1 cellular context compared by ENCODE assay signal in genomic region chr5:40828021-40828631, GRCh38.
TF ChIP-seq lines count a peak whose summit lies in the region.

No MANE protein-coding gene starts in this region.

TF ChIP-seq in HepG2, 621 proteins besides CTCF, POLR2A, EP300 and RAD21:
- TF ChIP-seq BRF2 (CRISPR knock-in tag; IDR thresholded peaks at IDR 0.05) (no peak), ZUFSP (CRISPR knock-in tag; IDR thresholded peaks at IDR 0.05; ENCODE audit: borderline replicate concordance) (no peak), SNRNP70 (IDR thresholded peaks at IDR 0.05; ENCODE audit: low read depth, low read length) (no peak), GATAD2A (CRISPR knock-in tag; IDR thresholded peaks at IDR 0.05) (no peak), ZNF598 (CRISPR knock-in tag; IDR thresholded peaks at IDR 0.05; ENCODE audit: borderline replicate concordance) (no peak), POLR2AphosphoS5 (IDR thresholded peaks at IDR 0.05; ENCODE audit: low read depth, low read length) (peak; percentile 24; the same call in 1 of the 2 replicates), GPN1 (CRISPR knock-in tag; IDR thresholded peaks at IDR 0.05; ENCODE audit: borderline replicate concordance) (no peak), DRAP1 (CRISPR knock-in tag; IDR thresholded peaks at IDR 0.05) (no peak), ZBTB34 (CRISPR knock-in tag; IDR thresholded peaks at IDR 0.05) (no peak), ZNF235 (CRISPR knock-in tag; IDR thresholded peaks at IDR 0.05; ENCODE audit: borderline replicate concordance) (no peak), MBD4 (IDR thresholded peaks at IDR 0.05; ENCODE audit: borderline replicate concordance, low read length) (0 out of 2 replicates have a peak, but pooled peaks have one; percentile 25), ZNF720 (CRISPR knock-in tag; IDR thresholded peaks at IDR 0.05) (no peak), KDM5B (CRISPR knock-in tag; IDR thresholded peaks at IDR 0.05; ENCODE audit: borderline replicate concordance) (no peak), ZNF609 (CRISPR knock-in tag; IDR thresholded peaks at IDR 0.05; ENCODE audit: borderline replicate concordance) (no peak), RBM22 (optimal IDR thresholded peaks at IDR 0.05; ENCODE audit: low read length) (peak; percentile 17), MXD1 (CRISPR knock-in tag; IDR thresholded peaks at IDR 0.05) (no peak), IKZF4 (CRISPR knock-in tag; IDR thresholded peaks at IDR 0.05; ENCODE audit: borderline replicate concordance, low read depth, not compliant biosample characterization) (no peak), RBFOX2 (IDR thresholded peaks at IDR 0.05; ENCODE audit: low read depth, low read length) (peak; percentile 60), CAMTA2 (CRISPR knock-in tag; IDR thresholded peaks at IDR 0.05; ENCODE audit: borderline replicate concordance) (no peak), KAT8 (CRISPR knock-in tag; IDR thresholded peaks at IDR 0.05) (no peak), ZNF766 (CRISPR knock-in tag; IDR thresholded peaks at IDR 0.05; ENCODE audit: borderline replicate concordance) (no peak), ZNF550 (CRISPR knock-in tag; IDR thresholded peaks at IDR 0.05; ENCODE audit: borderline replicate concordance) (no peak), ZSCAN30 (CRISPR knock-in tag; IDR thresholded peaks at IDR 0.05) (no peak), ZNF3 (CRISPR knock-in tag; IDR thresholded peaks at IDR 0.05) (no peak), YEATS4 (CRISPR knock-in tag; IDR thresholded peaks at IDR 0.05; ENCODE audit: borderline replicate concordance) (no peak), ZFP36L2 (CRISPR knock-in tag; IDR thresholded peaks at IDR 0.05) (no peak), ARNTL (CRISPR knock-in tag; IDR thresholded peaks at IDR 0.05) (no peak), ZFYVE20 (CRISPR knock-in tag; IDR thresholded peaks at IDR 0.05; ENCODE audit: borderline replicate concordance, low read depth) (no peak), KDM6A (CRISPR knock-in tag; IDR thresholded peaks at IDR 0.05; ENCODE audit: low read depth) (no peak), ZNF577 (CRISPR knock-in tag; IDR thresholded peaks at IDR 0.05; ENCODE audit: borderline replicate concordance, low read depth) (no peak)
